8 cellular contexts compared by ENCODE assay signal in genomic region chr4:158810487-158811215, GRCh38. TPM values are rescaled to one million over a fixed set of nuclear protein-coding genes. Genes with fewer than 3 reads are reported as not detected.
DNase-seq lines count a peak whose midpoint lies in the region; ATAC-seq and TF ChIP-seq lines count a peak whose summit lies in the region.

No MANE protein-coding gene starts in this region.

- peak overlapping the region; percentile 71 for H3K27ac Mint-ChIP-seq in activated CD4-positive, alpha-beta T cell treated with anti-CD3 and anti-CD28 coated beads for 36 hours
- peak overlapping the region; percentile 21 for H3K27ac Mint-ChIP-seq in nephron progenitor cell

- no peaks in the 10 kb centered on the region for H3K9me3 ChIP-seq in RWPE2 (ENCODE audit: severe bottlenecking)

- H3K4me3 ChIP-seq in RWPE2 (ENCODE audit: severe bottlenecking), result no peak overlapping the region

- ATAC-seq in activated CD4-positive, alpha-beta T cell treated with anti-CD3 and anti-CD28 coated beads for 36 hours, result peak; percentile 43
- peak; percentile 99 for ATAC-seq in RWPE2 (ENCODE audit: low read depth)
- no peak for ATAC-seq in GM21825 (IDR thresholded peaks at IDR 0.05; ENCODE audit: unreplicated experiment)
- ATAC-seq in GM18868 (IDR thresholded peaks at IDR 0.05; ENCODE audit: unreplicated experiment), result no peak

- CTCF ChIA-PET in activated CD4-positive, alpha-beta T cell treated with anti-CD3 and anti-CD28 coated beads for 36 hours (lab: Charles Lee), result interaction anchor here (0.9 to 2.0 kb wide), 5 partner anchors 9 to 33 kb away, joined by 3 to 15 read pairs (median 6); no protein-coding TSS in a partner anchor

- POLR2A ChIA-PET in activated CD4-positive, alpha-beta T cell treated with anti-CD3 and anti-CD28 coated beads for 36 hours (lab: Charles Lee), result interaction anchor here (0.6 kb wide), 1 partner anchor 41 kb away, joined by 6 read pairs; no protein-coding TSS in a partner anchor

- peak; percentile 23 for DNase-seq in activated CD4-positive, alpha-beta T cell treated with anti-CD3 and anti-CD28 coated beads for 36 hours
- DNase-seq in activated CD4-positive, alpha-beta T cell treated with anti-CD3 and anti-CD28 coated beads for 4 hours, result no peak
- DNase-seq in RWPE2 (ENCODE audit: low spot score) (peak; percentile 80), epithelial cell of prostate (ENCODE audit: low read depth, low spot score) (peak; percentile 90), nephron progenitor cell (no peak), GM13977 (ENCODE audit: low spot score) (no peak)

- peaks cover 28% of the 10 kb centered on the region for H3K4me1 ChIP-seq in RWPE2 (ENCODE audit: insufficient read depth, poor library complexity, severe bottlenecking)

- intact Hi-C loops in activated CD4-positive, alpha-beta T cell treated with anti-CD3 and anti-CD28 coated beads for 36 hours (cut with DNase I, micrococcal nuclease), result loop anchor here (1.0 to 5.0 kb wide), 6 partner anchors 11 to 138 kb away; partner anchors contain the start of genes FNIP2 (in 2 of the 2), PPID (in 2 of the 2), C4orf46 (in 1 of the 2) and ETFDH (in 1 of the 2)

- peak overlapping the region; percentile 28 for H3K4me3 Mint-ChIP-seq in activated CD4-positive, alpha-beta T cell treated with anti-CD3 and anti-CD28 coated beads for 36 hours
- H3K4me3 Mint-ChIP-seq in nephron progenitor cell, result no peak overlapping the region

- peaks cover 35% of the 10 kb centered on the region for H3K4me1 Mint-ChIP-seq in activated CD4-positive, alpha-beta T cell treated with anti-CD3 and anti-CD28 coated beads for 36 hours
- peaks cover 34% of the 10 kb centered on the region for H3K4me1 Mint-ChIP-seq in nephron progenitor cell

- H3K36me3 Mint-ChIP-seq in activated CD4-positive, alpha-beta T cell treated with anti-CD3 and anti-CD28 coated beads for 36 hours (ENCODE audit: low read depth), result peaks cover 1% of the 10 kb centered on the region
- H3K36me3 Mint-ChIP-seq in nephron progenitor cell (ENCODE audit: low read depth), result no peaks in the 10 kb centered on the region

- no peaks in the 10 kb centered on the region for H3K9me3 Mint-ChIP-seq in activated CD4-positive, alpha-beta T cell treated with anti-CD3 and anti-CD28 coated beads for 36 hours (ENCODE audit: low read depth)
- no peaks in the 10 kb centered on the region for H3K9me3 Mint-ChIP-seq in nephron progenitor cell

- H3K36me3 ChIP-seq in RWPE2 (ENCODE audit: low read depth), result no peaks in the 10 kb centered on the region

- H3K27ac ChIP-seq in RWPE2 (ENCODE audit: poor library complexity, severe bottlenecking), result peak overlapping the region; percentile 54
- peak overlapping the region; percentile 88 for H3K27ac ChIP-seq in epithelial cell of prostate

- in situ Hi-C loops in GM13977 (cut with MboI; ENCODE audit: low pct_unique_long_range_greater_than_20kb, low sequenced_read_pairs, unreplicated experiment), result no loop called here

- TF ChIP-seq CTCF in RWPE2 (IDR thresholded peaks at IDR 0.05; ENCODE audit: poor library complexity, severe bottlenecking) (no peak), nephron progenitor cell (IDR thresholded peaks at IDR 0.05) (no peak), GM13977 (IDR thresholded peaks at IDR 0.05; ENCODE audit: extremely low read depth, insufficient read depth, missing control alignments) (no peak)

- H3K27me3 ChIP-seq in RWPE2 (ENCODE audit: insufficient read depth, poor library complexity, severe bottlenecking), result no peaks in the 10 kb centered on the region

- no peaks in the 10 kb centered on the region for H3K27me3 Mint-ChIP-seq in activated CD4-positive, alpha-beta T cell treated with anti-CD3 and anti-CD28 coated beads for 36 hours
- H3K27me3 Mint-ChIP-seq in nephron progenitor cell (ENCODE audit: low read depth, poor library complexity), result peaks cover 4% of the 10 kb centered on the region

RNA-seq across cellular contexts. Expression of gene FNIP2, which starts 41.8 kb away (rescaled TPM):
- total RNA-seq in activated CD4-positive, alpha-beta T cell treated with anti-CD3 and anti-CD28 coated beads for 36 hours, result 10 to 100 TPM; 11.6 to 13.0 TPM

Comparison
In these comparisons a context has a peak if more than half of its experiments do, and no peak if none do; other contexts are left out.
1. DNase-seq: peak in activated CD4-positive, alpha-beta T cell treated with anti-CD3 and anti-CD28 coated beads for 36 hours (single experiment), RWPE2 (single experiment) and epithelial cell of prostate (single experiment); none in activated CD4-positive, alpha-beta T cell treated with anti-CD3 and anti-CD28 coated beads for 4 hours (0 of 2), nephron progenitor cell (single experiment) and GM13977 (single experiment).
2. ATAC-seq: peak in activated CD4-positive, alpha-beta T cell treated with anti-CD3 and anti-CD28 coated beads for 36 hours (single experiment) and RWPE2 (single experiment); none in GM21825 (single experiment) and GM18868 (single experiment).